ENCODE assay signal across 9 cellular contexts in genomic region chr1:198657550-198658064, GRCh38. TPM values are rescaled to one million over a fixed set of nuclear protein-coding genes. Genes with fewer than 3 reads are reported as not detected.
DNase-seq lines count a peak whose midpoint lies in the region; ATAC-seq and TF ChIP-seq lines count a peak whose summit lies in the region.
"Had no signal": no experiment of that assay in that cellular context is flagged by ENCODE, and none has a peak within 500 bp of the region (broad histone marks: within the 10 kb centered on the region; RNA-seq: fewer than 3 reads in every experiment).

No MANE protein-coding gene starts in this region.

- peak overlapping the region; percentile 82 for H3K27ac Mint-ChIP-seq in osteocyte (ENCODE audit: unreplicated experiment)
- H3K27ac Mint-ChIP-seq: brain had no signal

- no peaks in the 10 kb centered on the region for H3K27me3 Mint-ChIP-seq in osteocyte (ENCODE audit: unreplicated experiment)
- H3K27me3 Mint-ChIP-seq: brain had no signal

- H3K4me1 Mint-ChIP-seq in osteocyte (ENCODE audit: unreplicated experiment): peaks cover 29% of the 10 kb centered on the region

- no peak for TF ChIP-seq CTCF in osteocyte (IDR thresholded peaks at IDR 0.05)

- no peaks in the 10 kb centered on the region for H3K9me3 Mint-ChIP-seq in osteocyte (ENCODE audit: unreplicated experiment)
- H3K9me3 Mint-ChIP-seq: brain had no signal

- peak; percentile 56 for ATAC-seq in HG02642 (IDR thresholded peaks at IDR 0.05; ENCODE audit: poor library complexity, unreplicated experiment)

- H3K4me3 Mint-ChIP-seq in osteocyte (ENCODE audit: unreplicated experiment): peak overlapping the region; percentile 23
- H3K4me3 Mint-ChIP-seq: brain had no signal

- peak; percentile 57 for DNase-seq in NCI-H1105 treated with DMSO at 0.1 percent for 48 hours (lab: John Stamatoyannopoulos, UW)
- no peak for DNase-seq in NCI-H1105 (lab: John Stamatoyannopoulos, UW)
- peak; percentile 65 for DNase-seq in NCI-H69 (lab: John Stamatoyannopoulos, UW)
- peak; percentile 77 for DNase-seq in brain pericyte (ENCODE audit: low read depth, low spot score)
- DNase-seq in osteocyte (ENCODE audit: extremely low spot score, unreplicated experiment): no peak
- no peak for DNase-seq in SHP77 treated with DMSO at 0.1 percent for 48 hours (lab: John Stamatoyannopoulos, UW)
- no peak for DNase-seq in DMS114 treated with DMSO at 0.1 percent for 48 hours (lab: John Stamatoyannopoulos, UW; ENCODE audit: unreplicated experiment)

- H3K36me3 Mint-ChIP-seq in osteocyte (ENCODE audit: unreplicated experiment): no peaks in the 10 kb centered on the region
- H3K36me3 Mint-ChIP-seq: brain had no signal

RNA-seq across cellular contexts. Expression of gene PTPRC, which starts 18.8 kb away (rescaled TPM):
- total RNA-seq in osteocyte: not detected in 2 replicates

Comparison
In these comparisons a context has a peak if more than half of its experiments do, and no peak if none do; other contexts are left out.
1. DNase-seq: peak in NCI-H1105 treated with DMSO at 0.1 percent for 48 hours (single experiment), NCI-H69 (single experiment) and brain pericyte (single experiment); none in NCI-H1105 (single experiment), osteocyte (single experiment), SHP77 treated with DMSO at 0.1 percent for 48 hours (single experiment) and DMS114 treated with DMSO at 0.1 percent for 48 hours (single experiment).